In genomic region chr2:195660265-195660890, GRCh38 we compare ENCODE assay signal across 8 cellular contexts.
DNase-seq lines count a peak whose midpoint lies in the region; ATAC-seq, FAIRE-seq and TF ChIP-seq lines count a peak whose summit lies in the region.

No MANE protein-coding gene starts in this region.

- DNase-seq in AG04449 (ENCODE audit: low read depth, low spot score), result peak; percentile 31
- DNase-seq in GM18507 (ENCODE audit: extremely low spot score, insufficient read length, low read depth), result no peak
- DNase-seq in NCI-H2227 treated with DMSO at 0.1 percent for 48 hours (lab: John Stamatoyannopoulos, UW), result peak; percentile 75
- DNase-seq in activated CD4-positive, alpha-beta T cell treated with anti-CD3 and anti-CD28 coated beads, Interleukin-2, amount 50 U/mL, for 1 hour, result peak; percentile 80
- peak; percentile 87 for DNase-seq in dedifferentiated amniotic fluid mesenchymal stem cell (ENCODE audit: extremely low spot score)
- DNase-seq in middle frontal gyrus (ENCODE audit: extremely low spot score, low spot score), result peak; percentile 68
- DNase-seq in stimulated activated CD8-positive, alpha-beta memory T cell treated with anti-CD3 and anti-CD28 coated beads, Interleukin-4, amount 100 ng/mL, for 4 hours (ENCODE audit: low read depth in 2 of 2, low spot score in 1 of 2), result peak; percentile 53 to 84

- FAIRE-seq in GM18507 (lab: Jason Lieb, UNC), result peak; percentile 69

- TF ChIP-seq CTCF in AG04449 (IDR thresholded peaks at IDR 0.05; ENCODE audit: insufficient read depth, low read length, missing control alignments), result peak; percentile 55

- POLR2A ChIA-PET in AG04449 (lab: Yijun Ruan, JAX), result interaction anchor here (0.6 to 1.2 kb wide), 3 partner anchors 47 to 127 kb away, joined by 3 to 9 read pairs (median 3); no protein-coding TSS in a partner anchor

- ATAC-seq in GM21367 (IDR thresholded peaks at IDR 0.05; ENCODE audit: unreplicated experiment), result no peak

- peak overlapping the region; percentile 87 for H3K4me3 ChIP-seq in AG04449 (ENCODE audit: low read depth, low read length)

- CTCF ChIA-PET in AG04449 (lab: Yijun Ruan, JAX), result interaction anchor here (0.5 to 3.3 kb wide), 67 partner anchors 9 to 656 kb away, joined by 3 to 38 read pairs (median 4); partner anchors contain the start of gene DNAH7
